In genomic region chr17:82772026-82772425, GRCh38 we compare ENCODE assay signal across 1 cellular context.
A peak's percentile ranks its signal among the peaks of the same experiment; 100 is the strongest.
TF ChIP-seq lines count a peak whose summit lies in the region.

No MANE protein-coding gene starts in this region.

TF ChIP-seq in IMR-90, 13 proteins besides CTCF, POLR2A, EP300 and RAD21 (continued from another document):
- TF ChIP-seq USF2 (IDR thresholded peaks at IDR 0.05; ENCODE audit: low read depth, low read length), result no peak
- TF ChIP-seq CHD1 (IDR thresholded peaks at IDR 0.05; ENCODE audit: low read depth, low read length), result no peak
- no peak for TF ChIP-seq RCOR1 (IDR thresholded peaks at IDR 0.05; ENCODE audit: insufficient replicate concordance, low read length)
- TF ChIP-seq MAFK (IDR thresholded peaks at IDR 0.05; ENCODE audit: low read depth, low read length), result no peak
- 0 out of 2 replicates have a peak, but pooled peaks have one; percentile 55 for TF ChIP-seq MXI1 (IDR thresholded peaks at IDR 0.05; ENCODE audit: borderline replicate concordance, low read depth, low read length)
- no peak for TF ChIP-seq FOS (IDR thresholded peaks at IDR 0.05; ENCODE audit: low read depth, low read length)
TF ChIP-seq in IMR-90: peak in this region for 3.
